ENCODE assay signal across 9 cellular contexts in genomic region chr1:150152772-150153461, GRCh38. TPM values are rescaled to one million over a fixed set of nuclear protein-coding genes. Genes with fewer than 3 reads are reported as not detected.
DNase-seq lines count a peak whose midpoint lies in the region; ATAC-seq and TF ChIP-seq lines count a peak whose summit lies in the region.
"Had no signal": no experiment of that assay in that cellular context is flagged by ENCODE, and none has a peak within 500 bp of the region (broad histone marks: within the 10 kb centered on the region; RNA-seq: fewer than 3 reads in every experiment).

No MANE protein-coding gene starts in this region.

- peaks cover 42% of the 10 kb centered on the region for H3K4me1 Mint-ChIP-seq in activated CD4-positive, alpha-beta T cell treated with anti-CD3 and anti-CD28 coated beads for 36 hours

- CTCF ChIA-PET in activated CD4-positive, alpha-beta T cell treated with anti-CD3 and anti-CD28 coated beads for 36 hours (lab: Charles Lee), result interaction anchor here (1.4 kb wide), 1 partner anchor 9 kb away, joined by 5 read pairs; no protein-coding TSS in a partner anchor
- CTCF ChIA-PET in GM10248 (lab: Yijun Ruan, JAX), result interaction anchor here (1.2 to 7.3 kb wide), 4 partner anchors 11 to 266 kb away, joined by 4 to 82 read pairs (median 5); a partner anchor contains a TSS

- H3K36me3 Mint-ChIP-seq in activated CD4-positive, alpha-beta T cell treated with anti-CD3 and anti-CD28 coated beads for 36 hours (ENCODE audit: low read depth), result peaks cover 31% of the 10 kb centered on the region

- intact Hi-C loops in activated CD4-positive, alpha-beta T cell treated with anti-CD3 and anti-CD28 coated beads for 36 hours (cut with DNase I, micrococcal nuclease), result loop anchor here in 1 of 2 experiments (5.0 kb wide), 1 partner anchor 41 kb away; no protein-coding TSS in a partner anchor
- intact Hi-C loops in adrenal gland (cut with DNase I), result no loop called here
- intact Hi-C loops in tibial artery (cut with DNase I; ENCODE audit: low total_unique reads), result no loop called here

- H3K27ac ChIP-seq in adrenal gland (peak overlapping the region in 4 of 5 donors; percentile 60 to 96 (median 88)), tibial artery (peak overlapping the region; percentile 98)

- H3K36me3 ChIP-seq in adrenal gland (replicated peaks in 1 of 2) (peaks cover 0 to 41% of the 10 kb centered on the region in 2 donors), tibial artery (peaks cover 45 to 50% (median 49%) of the 10 kb centered on the region in 3 donors)

- ATAC-seq in activated CD4-positive, alpha-beta T cell treated with anti-CD3 and anti-CD28 coated beads for 36 hours, result no peak
- ATAC-seq in GM18519 (IDR thresholded peaks at IDR 0.05; ENCODE audit: low FRiP score, unreplicated experiment), result no peak

- TF ChIP-seq POLR2A in adrenal gland (IDR thresholded peaks at IDR 0.05), result peak in 1 of 2 donors; percentile 40

- peak overlapping the region in 1 of 4 donors; percentile 20 for H3K4me3 ChIP-seq in adrenal gland
- H3K4me3 ChIP-seq in tibial artery, result peak overlapping the region; percentile 86 to 95

- DNase-seq in activated CD4-positive, alpha-beta T cell treated with anti-CD3 and anti-CD28 coated beads for 36 hours, result no peak
- no peak for DNase-seq in activated CD4-positive, alpha-beta T cell treated with anti-CD3 and anti-CD28 coated beads, Interleukin-2, amount 50 U/mL, for 4 hours
- peak in 6 of 7 donors; percentile 67 to 82 (median 72) for DNase-seq in adrenal gland
- peak; percentile 31 for DNase-seq in left kidney (ENCODE audit: low read depth, low spot score)
- peak in 1 of 2 donors; percentile 56 for DNase-seq in tibial artery
- no peak for DNase-seq in stimulated activated CD4-positive, alpha-beta T cell treated with anti-CD3 and anti-CD28 coated beads, Interleukin-4, amount 100 ng/mL, for 1 hour
- DNase-seq in GM10248 (ENCODE audit: extremely low spot score), result no peak
- DNase-seq: activated gamma-delta T cell had no signal

- POLR2A ChIA-PET in activated CD4-positive, alpha-beta T cell treated with anti-CD3 and anti-CD28 coated beads for 36 hours (lab: Charles Lee), result interaction anchor here (1.0 kb wide), 1 partner anchor 8 kb away, joined by 4 read pairs; no protein-coding TSS in a partner anchor
- POLR2A ChIA-PET in GM10248 (lab: Yijun Ruan, JAX), result interaction anchor here (4.4 kb wide), 1 partner anchor 8 kb away, joined by 25 read pairs; no protein-coding TSS in a partner anchor

- H3K27me3 Mint-ChIP-seq in activated CD4-positive, alpha-beta T cell treated with anti-CD3 and anti-CD28 coated beads for 36 hours, result peaks cover 1% of the 10 kb centered on the region

- peak overlapping the region; percentile 66 for H3K27ac Mint-ChIP-seq in activated CD4-positive, alpha-beta T cell treated with anti-CD3 and anti-CD28 coated beads for 36 hours

- no peak for TF ChIP-seq CTCF in adrenal gland (IDR thresholded peaks at IDR 0.05)
- TF ChIP-seq CTCF in tibial artery (IDR thresholded peaks at IDR 0.05), result no peak
- TF ChIP-seq CTCF in GM10248 (IDR thresholded peaks at IDR 0.05; ENCODE audit: control extremely low read depth, extremely low read depth, low read depth, missing control alignments), result no peak

- H3K4me3 Mint-ChIP-seq in activated CD4-positive, alpha-beta T cell treated with anti-CD3 and anti-CD28 coated beads for 36 hours, result no peak overlapping the region

- H3K27me3 ChIP-seq in adrenal gland (no peaks in the 10 kb centered on the region), tibial artery (no peaks in the 10 kb centered on the region)

- H3K4me1 ChIP-seq in adrenal gland (replicated peaks in 1 of 2), result peaks cover 22 to 62% of the 10 kb centered on the region in 2 donors
- peaks cover 0 to 55% (median 27%) of the 10 kb centered on the region in 4 donors for H3K4me1 ChIP-seq in tibial artery

- WGBS in adrenal gland, 4 donors, result 29 to 52% (median 44%) methylated on average over 8 of the region's 8 CpGs

- H3K9me3 Mint-ChIP-seq in activated CD4-positive, alpha-beta T cell treated with anti-CD3 and anti-CD28 coated beads for 36 hours (ENCODE audit: low read depth), result no peaks in the 10 kb centered on the region

- no peaks in the 10 kb centered on the region for H3K9me3 ChIP-seq in adrenal gland (replicated peaks in 1 of 3)
- H3K9me3 ChIP-seq in tibial artery, result no peaks in the 10 kb centered on the region

RNA-seq across cellular contexts. Expression of gene PLEKHO1, which starts 3.2 kb away (rescaled TPM):
- total RNA-seq in activated CD4-positive, alpha-beta T cell treated with anti-CD3 and anti-CD28 coated beads for 36 hours, result 10 to 100 TPM; 13.2 TPM
- total RNA-seq in adrenal gland, result 100 to 1,000 TPM in 1 of 8 donors, 10 to 100 TPM in 7; 43.5 to 109 (median 79.9) TPM
- 100 to 1,000 TPM in 2 of 3 donors, 10 to 100 TPM in 1; 47.3 to 298 (median 227) TPM for polyA plus RNA-seq in adrenal gland

Comparison
In these comparisons a context has a peak if more than half of its experiments do, and no peak if none do; other contexts are left out.
1. DNase-seq: peak in adrenal gland (6 of 7) and left kidney (single experiment); none in activated CD4-positive, alpha-beta T cell treated with anti-CD3 and anti-CD28 coated beads for 36 hours (single experiment), activated CD4-positive, alpha-beta T cell treated with anti-CD3 and anti-CD28 coated beads, Interleukin-2, amount 50 U/mL, for 4 hours (0 of 2), stimulated activated CD4-positive, alpha-beta T cell treated with anti-CD3 and anti-CD28 coated beads, Interleukin-4, amount 100 ng/mL, for 1 hour (single experiment) and GM10248 (single experiment).